In the genomic region with DNA sequence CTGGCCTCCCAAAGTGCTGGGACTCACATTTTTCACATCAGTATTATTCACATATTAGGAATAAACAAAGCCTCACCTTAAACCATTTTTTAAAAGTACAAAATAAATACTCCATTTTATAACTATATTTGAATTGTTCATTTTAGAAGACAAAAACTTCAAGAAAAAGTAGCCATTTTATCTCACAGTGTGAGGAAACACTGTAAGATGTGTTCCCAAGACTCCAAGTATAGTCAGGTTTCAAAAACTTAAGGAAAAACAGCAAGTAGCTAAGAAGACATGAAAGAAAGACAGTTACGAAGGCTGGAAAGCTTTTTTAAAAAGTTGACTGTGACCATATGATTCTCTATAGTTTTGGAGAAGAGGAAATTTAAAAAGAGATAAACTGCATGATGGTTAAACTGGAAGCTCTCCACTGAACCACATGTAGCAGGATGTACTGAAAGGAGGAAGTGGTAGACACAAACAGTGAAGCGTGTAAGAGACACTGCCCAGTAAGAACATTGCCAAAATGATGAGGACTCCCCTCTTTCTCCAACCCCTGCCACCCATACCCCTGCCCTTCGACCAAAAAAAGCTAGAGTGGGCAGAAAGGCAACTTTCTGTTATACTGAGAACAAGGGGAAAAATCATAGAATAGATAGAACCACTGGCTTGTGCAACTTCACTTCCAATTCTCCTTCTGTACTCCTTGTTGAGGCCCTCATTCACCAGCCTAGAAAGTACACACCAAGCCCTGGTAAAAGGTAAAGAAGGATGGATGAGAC, we compare ENCODE assay signal across 9 cellular contexts. TPM values are rescaled to one million over a fixed set of nuclear protein-coding genes. Genes with fewer than 3 reads are reported as not detected.
A peak's percentile ranks its signal among the peaks of the same experiment; 100 is the strongest.
DNase-seq lines count a peak whose midpoint lies in the region; ATAC-seq and TF ChIP-seq lines count a peak whose summit lies in the region.
"Had no signal": no experiment of that assay in that cellular context is flagged by ENCODE, and none has a peak within 500 bp of the region (broad histone marks: within the 10 kb centered on the region; RNA-seq: fewer than 3 reads in every experiment).

No MANE protein-coding gene starts in this region.

- ATAC-seq in CD8-positive, alpha-beta T cell = peak; percentile 96
- ATAC-seq in GM19397 (IDR thresholded peaks at IDR 0.05; ENCODE audit: unreplicated experiment) (peak; percentile 97), HG03196 (IDR thresholded peaks at IDR 0.05; ENCODE audit: unreplicated experiment) (peak; percentile 94)
- peak; percentile 75 to 85 for ATAC-seq in activated T-cell treated with anti-CD3 and anti-CD28 coated beads, Interleukin-2, amount 50 U/mL, for 72 hours (replicated peaks in 1 of 2)

- peaks cover 22% of the 10 kb centered on the region for H3K36me3 ChIP-seq in CD8-positive, alpha-beta T cell (ENCODE audit: insufficient read depth, low read length)

- no peaks in the 10 kb centered on the region for H3K9me3 Mint-ChIP-seq in CD8-positive, alpha-beta T cell
- no peaks in the 10 kb centered on the region for H3K9me3 Mint-ChIP-seq in activated T-cell treated with anti-CD3 and anti-CD28 coated beads, Interleukin-2, amount 50 U/mL, for 72 hours
- H3K9me3 Mint-ChIP-seq: neural crest cell had no signal

- intact Hi-C loops in CD8-positive, alpha-beta T cell (cut with DNase I, micrococcal nuclease) = no loop called here

- peak overlapping the region; percentile 56 for H3K27ac ChIP-seq in CD8-positive, alpha-beta T cell (ENCODE audit: low read depth, low read length)

- TF ChIP-seq CTCF in CD8-positive, alpha-beta T cell (IDR thresholded peaks at IDR 0.05) = no peak
- TF ChIP-seq CTCF in GM13977 (IDR thresholded peaks at IDR 0.05; ENCODE audit: extremely low read depth, insufficient read depth, missing control alignments) = no peak

- DNase-seq in CD8-positive, alpha-beta T cell = no peak
- DNase-seq in activated T-cell treated with anti-CD3 and anti-CD28 coated beads, Interleukin-2, amount 50 U/mL, for 72 hours = no peak
- DNase-seq in activated gamma-delta T cell treated with Interleukin-2 at 50 U/mL for 16 hours (no peak), NCI-H748 treated with DMSO at 0.1 percent for 48 hours (lab: John Stamatoyannopoulos, UW) (no peak), GM13977 (ENCODE audit: low spot score) (no peak), NCI-H510A treated with DMSO at 0.1 percent for 48 hours (lab: John Stamatoyannopoulos, UW) (no peak)

- peak overlapping the region; percentile 90 for H3K27ac Mint-ChIP-seq in CD8-positive, alpha-beta T cell
- peak overlapping the region; percentile 89 for H3K27ac Mint-ChIP-seq in activated T-cell treated with anti-CD3 and anti-CD28 coated beads, Interleukin-2, amount 50 U/mL, for 72 hours

- H3K4me1 ChIP-seq in CD8-positive, alpha-beta T cell (ENCODE audit: insufficient read depth, low read length) = peaks cover 22% of the 10 kb centered on the region

- in situ Hi-C loops in GM13977 (cut with MboI; ENCODE audit: low pct_unique_long_range_greater_than_20kb, low sequenced_read_pairs, unreplicated experiment) = no loop called here

- no peaks in the 10 kb centered on the region for H3K27me3 Mint-ChIP-seq in CD8-positive, alpha-beta T cell (ENCODE audit: low read depth)
- no peaks in the 10 kb centered on the region for H3K27me3 Mint-ChIP-seq in activated T-cell treated with anti-CD3 and anti-CD28 coated beads, Interleukin-2, amount 50 U/mL, for 72 hours (ENCODE audit: low read depth)

- CTCF ChIA-PET in CD8-positive, alpha-beta T cell (lab: Charles Lee) = interaction anchor here (0.6 to 2.2 kb wide), 4 partner anchors 9 to 62 kb away, joined by 3 to 8 read pairs (median 4); partner anchors contain the start of gene ARL6IP5

- peaks cover 60% of the 10 kb centered on the region for H3K36me3 Mint-ChIP-seq in CD8-positive, alpha-beta T cell
- peaks cover 15 to 44% of the 10 kb centered on the region in 2 donors for H3K36me3 Mint-ChIP-seq in activated T-cell treated with anti-CD3 and anti-CD28 coated beads, Interleukin-2, amount 50 U/mL, for 72 hours (ENCODE audit: insufficient read depth in 2 of 2)

- peak overlapping the region; percentile 33 for H3K4me3 Mint-ChIP-seq in CD8-positive, alpha-beta T cell
- peak overlapping the region; percentile 10 to 61 for H3K4me3 Mint-ChIP-seq in activated T-cell treated with anti-CD3 and anti-CD28 coated beads, Interleukin-2, amount 50 U/mL, for 72 hours
- H3K4me3 Mint-ChIP-seq: neural crest cell had no signal

- no peaks in the 10 kb centered on the region for H3K27me3 ChIP-seq in CD8-positive, alpha-beta T cell (ENCODE audit: insufficient read depth, low read length)

- POLR2A ChIA-PET in CD8-positive, alpha-beta T cell (lab: Charles Lee) = interaction anchor here (0.6 to 1.9 kb wide), 7 partner anchors 17 to 45 kb away, joined by 3 to 11 read pairs (median 3); partner anchors contain the start of genes ARL6IP5 and EOGT

- no peak overlapping the region for H3K4me3 ChIP-seq in CD8-positive, alpha-beta T cell (ENCODE audit: low read depth, low read length)

- H3K4me1 Mint-ChIP-seq in CD8-positive, alpha-beta T cell (ENCODE audit: low read depth) = peaks cover 23% of the 10 kb centered on the region
- peaks cover 29% of the 10 kb centered on the region for H3K4me1 Mint-ChIP-seq in activated T-cell treated with anti-CD3 and anti-CD28 coated beads, Interleukin-2, amount 50 U/mL, for 72 hours (ENCODE audit: low read depth)
- H3K4me1 Mint-ChIP-seq: neural crest cell had no signal

- no peaks in the 10 kb centered on the region for H3K9me3 ChIP-seq in CD8-positive, alpha-beta T cell (ENCODE audit: low read length)

RNA-seq across cellular contexts. Expression of gene TMF1, which starts 6.2 kb away (rescaled TPM):
- total RNA-seq in CD8-positive, alpha-beta T cell = 100 to 1,000 TPM in 1 of 2 experiments, 10 to 100 TPM in 1; 97.9 to 103 TPM
- total RNA-seq in activated T-cell treated with anti-CD3 and anti-CD28 coated beads, Interleukin-2, amount 50 U/mL, for 72 hours = 10 to 100 TPM; 32.2 to 41.9 TPM

RNA-seq across cellular contexts. Expression of gene UBA3, which starts 21.8 kb away (rescaled TPM):
- total RNA-seq in CD8-positive, alpha-beta T cell = 10 to 100 TPM; 35.0 to 43.5 TPM
- 10 to 100 TPM; 81.5 to 95.3 TPM for total RNA-seq in activated T-cell treated with anti-CD3 and anti-CD28 coated beads, Interleukin-2, amount 50 U/mL, for 72 hours

RNA-seq across cellular contexts. Expression of gene ARL6IP5, which starts 26.4 kb away (rescaled TPM):
- 10 to 100 TPM; 44.8 to 52.9 TPM for total RNA-seq in CD8-positive, alpha-beta T cell
- 100 to 1,000 TPM in 1 of 2 donors, 10 to 100 TPM in 1; 93.1 to 106 TPM for total RNA-seq in activated T-cell treated with anti-CD3 and anti-CD28 coated beads, Interleukin-2, amount 50 U/mL, for 72 hours

RNA-seq across cellular contexts. Expression of gene EOGT, which starts 44.9 kb away (rescaled TPM):
- total RNA-seq in CD8-positive, alpha-beta T cell = 10 to 100 TPM in 1 of 2 experiments, 1 to 10 TPM in 1; 9.9 to 15.2 TPM
- total RNA-seq in activated T-cell treated with anti-CD3 and anti-CD28 coated beads, Interleukin-2, amount 50 U/mL, for 72 hours = 10 to 100 TPM; 16.8 to 23.7 TPM
